ENCODE assay signal across 1 cellular context in genomic region chr17:28750178-28751047, GRCh38.
TF ChIP-seq lines count a peak whose summit lies in the region.

No MANE protein-coding gene starts in this region.

TF ChIP-seq in HepG2, 621 proteins besides CTCF, POLR2A, EP300 and RAD21 (continued from another document and continues in another):
- TF ChIP-seq GFI1 (CRISPR knock-in tag; IDR thresholded peaks at IDR 0.05; ENCODE audit: borderline replicate concordance) (no peak), FOXO1 (CRISPR knock-in tag; IDR thresholded peaks at IDR 0.05) (peak; percentile 59; the same call in 1 of the 2 replicates), DDIT3 (CRISPR knock-in tag; IDR thresholded peaks at IDR 0.05) (no peak), MXI1 (IDR thresholded peaks at IDR 0.05; ENCODE audit: borderline replicate concordance, low read depth, low read length) (peak; percentile 71; the same call in 1 of the 3 replicates), TCF12 (IDR thresholded peaks at IDR 0.05) (no peak), TCF12 (CRISPR knock-in tag; IDR thresholded peaks at IDR 0.05) (no peak), MATR3 (CRISPR knock-in tag; IDR thresholded peaks at IDR 0.05) (no peak), TP53 (CRISPR knock-in tag; conservative IDR thresholded peaks at IDR 0.05) (no peak), RFXAP (CRISPR knock-in tag; IDR thresholded peaks at IDR 0.05; ENCODE audit: borderline replicate concordance) (no peak), CBX5 (CRISPR knock-in tag; IDR thresholded peaks at IDR 0.05; ENCODE audit: borderline replicate concordance) (peak; percentile 73; the same call in 1 of the 2 replicates), ZNF788 (CRISPR knock-in tag; IDR thresholded peaks at IDR 0.05; ENCODE audit: borderline replicate concordance) (peak; percentile 49; the same call in 1 of the 2 replicates), ZNF652 (CRISPR knock-in tag; IDR thresholded peaks at IDR 0.05; ENCODE audit: borderline replicate concordance, low read depth) (peak; percentile 41; the same call in 1 of the 2 replicates), SOX13 (IDR thresholded peaks at IDR 0.05) (no peak), SOX13 (CRISPR knock-in tag; conservative IDR thresholded peaks at IDR 0.05 in 1 of 2, IDR thresholded peaks at IDR 0.05 in 1 of 2) (peak in 1 of 2 experiments; percentile 25; a peak in 1 of 4 replicates), IRF2 (CRISPR knock-in tag; IDR thresholded peaks at IDR 0.05) (peak; percentile 60), EEA1 (CRISPR knock-in tag; IDR thresholded peaks at IDR 0.05; ENCODE audit: borderline replicate concordance) (no peak), RBM39 (IDR thresholded peaks at IDR 0.05; ENCODE audit: low read depth, low read length, poor library complexity, severe bottlenecking) (peak; percentile 34), ZBTB33 (CRISPR knock-in tag; IDR thresholded peaks at IDR 0.05) (peak; percentile 70), GATAD1 (CRISPR knock-in tag; IDR thresholded peaks at IDR 0.05) (peak; percentile 63), GATAD2A (CRISPR knock-in tag; IDR thresholded peaks at IDR 0.05) (peak; percentile 49; the same call in 1 of the 2 replicates), REPIN1 (CRISPR knock-in tag; IDR thresholded peaks at IDR 0.05; ENCODE audit: borderline replicate concordance, low read depth) (peak; percentile 82; the same call in 1 of the 2 replicates), ZNF350 (CRISPR knock-in tag; IDR thresholded peaks at IDR 0.05; ENCODE audit: borderline replicate concordance, low read depth) (peak; percentile 54; the same call in 1 of the 2 replicates), ETS1 (CRISPR knock-in tag; IDR thresholded peaks at IDR 0.05) (no peak), KDM2A (CRISPR knock-in tag; IDR thresholded peaks at IDR 0.05; ENCODE audit: borderline replicate concordance, low read depth) (peak; percentile 94), THRA (CRISPR knock-in tag; IDR thresholded peaks at IDR 0.05; ENCODE audit: borderline replicate concordance) (peak; percentile 50; the same call in 1 of the 2 replicates), MTERF4 (CRISPR knock-in tag; IDR thresholded peaks at IDR 0.05) (no peak), RARG (CRISPR knock-in tag; IDR thresholded peaks at IDR 0.05; ENCODE audit: low read depth) (no peak), NCOR1 (IDR thresholded peaks at IDR 0.05; ENCODE audit: borderline replicate concordance, low read length) (no peak), KMT2A (CRISPR knock-in tag; IDR thresholded peaks at IDR 0.05) (peak; percentile 16; the same call in 1 of the 2 replicates), RBFOX2 (IDR thresholded peaks at IDR 0.05; ENCODE audit: low read depth, low read length) (peak; percentile 51; the same call in 1 of the 2 replicates), ZNF619 (CRISPR knock-in tag; IDR thresholded peaks at IDR 0.05) (0 out of 2 replicates have a peak, but pooled peaks have one; percentile 46), ATF2 (CRISPR knock-in tag; IDR thresholded peaks at IDR 0.05) (no peak), BCL6 (CRISPR knock-in tag; IDR thresholded peaks at IDR 0.05) (peak; percentile 43; the same call in 1 of the 2 replicates), MIXL1 (CRISPR knock-in tag; IDR thresholded peaks at IDR 0.05) (peak; percentile 60; the same call in 1 of the 2 replicates), HMGXB4 (CRISPR knock-in tag; IDR thresholded peaks at IDR 0.05; ENCODE audit: borderline replicate concordance in 1 of 2, low read depth in 1 of 2) (peak; percentile 90 to 97), ZNF501 (CRISPR knock-in tag; IDR thresholded peaks at IDR 0.05) (peak; percentile 50; the same call in 1 of the 2 replicates), STAG1 (CRISPR knock-in tag; IDR thresholded peaks at IDR 0.05) (peak; percentile 80), ZBTB21 (CRISPR knock-in tag; IDR thresholded peaks at IDR 0.05) (no peak), TARDBP (CRISPR knock-in tag; IDR thresholded peaks at IDR 0.05) (peak; percentile 7), HOXA5 (CRISPR knock-in tag; IDR thresholded peaks at IDR 0.05) (no peak; the same call in 1 of the 2 replicates), ELF1 (CRISPR knock-in tag; IDR thresholded peaks at IDR 0.05) (peak; percentile 43), KAT8 (CRISPR knock-in tag; IDR thresholded peaks at IDR 0.05) (peak; percentile 50; the same call in 1 of the 2 replicates), ZNF264 (CRISPR knock-in tag; IDR thresholded peaks at IDR 0.05) (peak; percentile 51; the same call in 1 of the 2 replicates), NCOA2 (CRISPR knock-in tag; IDR thresholded peaks at IDR 0.05) (no peak), ZNF558 (CRISPR knock-in tag; IDR thresholded peaks at IDR 0.05; ENCODE audit: borderline replicate concordance) (no peak), SAP130 (CRISPR knock-in tag; IDR thresholded peaks at IDR 0.05; ENCODE audit: low read depth) (peak; percentile 74), SSRP1 (CRISPR knock-in tag; IDR thresholded peaks at IDR 0.05) (peak; percentile 93), RARA (CRISPR knock-in tag; IDR thresholded peaks at IDR 0.05) (peak; percentile 39; the same call in 1 of the 2 replicates), KDM3A (CRISPR knock-in tag; IDR thresholded peaks at IDR 0.05; ENCODE audit: low read depth) (peak; percentile 83), ZNF383 (CRISPR knock-in tag; IDR thresholded peaks at IDR 0.05; ENCODE audit: borderline replicate concordance) (no peak), ZC3H4 (CRISPR knock-in tag; IDR thresholded peaks at IDR 0.05; ENCODE audit: borderline replicate concordance) (0 out of 2 replicates have a peak, but pooled peaks have one; percentile 16), SOX6 (IDR thresholded peaks at IDR 0.05) (no peak), SOX6 (CRISPR knock-in tag; IDR thresholded peaks at IDR 0.05) (peak; percentile 64; the same call in 1 of the 2 replicates), HOXA3 (CRISPR knock-in tag; IDR thresholded peaks at IDR 0.05) (peak; percentile 55), ATM (IDR thresholded peaks at IDR 0.05; ENCODE audit: borderline replicate concordance) (no peak), ZNF281 (CRISPR knock-in tag; IDR thresholded peaks at IDR 0.05; ENCODE audit: borderline replicate concordance) (0 out of 2 replicates have a peak, but pooled peaks have one; percentile 8), ZBTB44 (CRISPR knock-in tag; IDR thresholded peaks at IDR 0.05) (no peak), MXD1 (CRISPR knock-in tag; IDR thresholded peaks at IDR 0.05) (no peak), PAWR (CRISPR knock-in tag; IDR thresholded peaks at IDR 0.05; ENCODE audit: borderline replicate concordance) (no peak), PPARG (CRISPR knock-in tag; conservative IDR thresholded peaks at IDR 0.05) (peak; percentile 54), GPN1 (CRISPR knock-in tag; IDR thresholded peaks at IDR 0.05; ENCODE audit: borderline replicate concordance) (no peak)
